17 cellular contexts compared by ENCODE assay signal in genomic region chr22:28921585-28921879, GRCh38. TPM values are rescaled to one million over a fixed set of nuclear protein-coding genes. Genes with fewer than 3 reads are reported as not detected.
A peak's percentile ranks its signal among the peaks of the same experiment; 100 is the strongest.
DNase-seq lines count a peak whose midpoint lies in the region; ATAC-seq and TF ChIP-seq lines count a peak whose summit lies in the region.
"Had no signal": no experiment of that assay in that cellular context is flagged by ENCODE, and none has a peak within 500 bp of the region (broad histone marks: within the 10 kb centered on the region; RNA-seq: fewer than 3 reads in every experiment).

No MANE protein-coding gene starts in this region.

- H3K9me3 ChIP-seq in Caco-2: no peaks in the 10 kb centered on the region
- H3K9me3 ChIP-seq in Loucy (ENCODE audit: insufficient read depth, low read depth, low read length): no peaks in the 10 kb centered on the region
- H3K9me3 ChIP-seq: HAP-1 had no signal

- no peaks in the 10 kb centered on the region for H3K27me3 ChIP-seq in Caco-2 (replicated peaks; ENCODE audit: control insufficient read depth, insufficient read depth, low read length)
- H3K27me3 ChIP-seq in Loucy (ENCODE audit: insufficient read depth, low read length, poor library complexity, severe bottlenecking): no peaks in the 10 kb centered on the region
- H3K27me3 ChIP-seq in foreskin keratinocyte: no peaks in the 10 kb centered on the region

- H3K4me3 Mint-ChIP-seq in Caco-2 (ENCODE audit: unreplicated experiment) (peak overlapping the region; percentile 8), endothelial cell (ENCODE audit: unreplicated experiment) (no peak overlapping the region), progenitor cell of endocrine pancreas (ENCODE audit: low read depth) (no peak overlapping the region)

- H3K4me2 ChIP-seq in Loucy (ENCODE audit: low read depth, low read length, poor library complexity, severe bottlenecking): peak overlapping the region; percentile 43

- TF ChIP-seq CTCF in Caco-2 (IDR thresholded peaks at IDR 0.05; ENCODE audit: insufficient read depth in 1 of 2, low read depth in 1 of 2, low read length in 1 of 2, severe bottlenecking in 1 of 2, unreplicated experiment in 1 of 2): no peak
- TF ChIP-seq CTCF in Loucy (conservative IDR thresholded peaks at IDR 0.05; ENCODE audit: low read length): no peak
- no peak for TF ChIP-seq CTCF in endothelial cell (IDR thresholded peaks at IDR 0.05; ENCODE audit: unreplicated experiment)
- TF ChIP-seq CTCF in progenitor cell of endocrine pancreas (IDR thresholded peaks at IDR 0.05; ENCODE audit: unreplicated experiment): no peak
- no peak for TF ChIP-seq CTCF in foreskin keratinocyte (conservative IDR thresholded peaks at IDR 0.05)

- H3K27ac Mint-ChIP-seq in Caco-2 (ENCODE audit: unreplicated experiment) (peak overlapping the region; percentile 53), endothelial cell (ENCODE audit: unreplicated experiment) (peak overlapping the region; percentile 16), progenitor cell of endocrine pancreas (peak overlapping the region; percentile 29)

- H3K4me1 ChIP-seq in Caco-2 (peaks cover 95% of the 10 kb centered on the region), Loucy (ENCODE audit: insufficient read depth, low read length, poor library complexity, severe bottlenecking) (peaks cover 52% of the 10 kb centered on the region), foreskin keratinocyte (peaks cover 11% of the 10 kb centered on the region)

- ATAC-seq in GM21423 (IDR thresholded peaks at IDR 0.05; ENCODE audit: unreplicated experiment) (no peak), foreskin keratinocyte (no peak)
- ATAC-seq: Panc1 had no signal

- peaks cover 52% of the 10 kb centered on the region for H3K79me2 ChIP-seq in Loucy (ENCODE audit: insufficient read depth, low read length)

- CTCF ChIA-PET in Caco-2 (lab: Charles Lee): no interaction called here

- H3K27me3 Mint-ChIP-seq in Caco-2 (ENCODE audit: insufficient read depth, unreplicated experiment): no peaks in the 10 kb centered on the region
- no peaks in the 10 kb centered on the region for H3K27me3 Mint-ChIP-seq in endothelial cell (ENCODE audit: unreplicated experiment)
- H3K27me3 Mint-ChIP-seq in progenitor cell of endocrine pancreas: peaks cover 11% of the 10 kb centered on the region

- H4K20me1 ChIP-seq in Loucy (ENCODE audit: insufficient read depth, low read length, poor library complexity, severe bottlenecking): peaks cover 7% of the 10 kb centered on the region

- H3K4me3 ChIP-seq in Caco-2 (ENCODE audit: low read depth, low read length) (no peak overlapping the region), Loucy (ENCODE audit: low read length, poor library complexity, severe bottlenecking) (no peak overlapping the region)
- H3K4me3 ChIP-seq: HAP-1 had no signal

- H3K9me2 ChIP-seq in Loucy (replicated peaks; ENCODE audit: low read depth, low read length): no peaks in the 10 kb centered on the region

- DNase-seq in Caco-2 (no peak), endothelial cell (ENCODE audit: low spot score) (no peak), progenitor cell of endocrine pancreas (ENCODE audit: low spot score, unreplicated experiment) (no peak), foreskin keratinocyte (no peak), H4 (ENCODE audit: low spot score) (no peak)
- DNase-seq: COR-L47, DMS153, EL, NCI-H1436 treated with DMSO at 0.1 percent for 48 hours, NCI-H2029 treated with DMSO at 0.1 percent for 48 hours, NCI-H446 treated with DMSO at 0.1 percent for 48 hours, NCI-H774 had no signal

- H3K9ac ChIP-seq in Loucy (ENCODE audit: low read depth, low read length, poor library complexity, severe bottlenecking): no peak overlapping the region

- POLR2A ChIA-PET in Caco-2 (lab: Charles Lee): interaction anchor here (0.6 kb wide), 1 partner anchor 38 kb away, joined by 3 read pairs; the partner anchor contains the start of gene ZNRF3

- H3K4me1 Mint-ChIP-seq in Caco-2 (ENCODE audit: low read depth, unreplicated experiment) (peaks cover 73% of the 10 kb centered on the region), endothelial cell (ENCODE audit: unreplicated experiment) (peaks cover 14% of the 10 kb centered on the region), progenitor cell of endocrine pancreas (ENCODE audit: low read depth) (peaks cover 37% of the 10 kb centered on the region)

- H3K9me3 Mint-ChIP-seq in Caco-2 (ENCODE audit: unreplicated experiment) (no peaks in the 10 kb centered on the region), endothelial cell (ENCODE audit: unreplicated experiment) (no peaks in the 10 kb centered on the region), progenitor cell of endocrine pancreas (ENCODE audit: low read depth) (no peaks in the 10 kb centered on the region)

- no peak overlapping the region for H2AFZ ChIP-seq in Loucy (ENCODE audit: low read length)

- H3K27ac ChIP-seq in foreskin keratinocyte: no peak overlapping the region
- H3K27ac ChIP-seq: HL-60 had no signal

- H3K36me3 ChIP-seq in Caco-2 (ENCODE audit: control insufficient read depth, insufficient read depth, low read length) (no peaks in the 10 kb centered on the region), Loucy (ENCODE audit: insufficient read depth, low read length) (no peaks in the 10 kb centered on the region)

- intact Hi-C loops in Caco-2 (cut with micrococcal nuclease; ENCODE audit: unreplicated experiment): no loop called here

- no peaks in the 10 kb centered on the region for H3F3A ChIP-seq in Loucy (ENCODE audit: low read depth)

- peaks cover 72% of the 10 kb centered on the region for H3K36me3 Mint-ChIP-seq in Caco-2 (ENCODE audit: insufficient read depth, unreplicated experiment)
- no peaks in the 10 kb centered on the region for H3K36me3 Mint-ChIP-seq in endothelial cell (ENCODE audit: low read depth, unreplicated experiment)
- no peaks in the 10 kb centered on the region for H3K36me3 Mint-ChIP-seq in progenitor cell of endocrine pancreas (ENCODE audit: insufficient read depth)

- TSS peak; percentile 2 for BruUV-seq in Caco-2 (replicated peaks; lab: Mats Ljungman, UMichigan)

RNA-seq across cellular contexts. Expression of gene ZNRF3, which starts 38.2 kb away (rescaled TPM):
- total RNA-seq in Caco-2 (2022): 37.9 and 41.1 TPM in 2 replicates
- total RNA-seq in endothelial cell (ENCODE audit: unreplicated experiment): 3.3 TPM
- total RNA-seq in progenitor cell of endocrine pancreas: 7.5 and 9.5 TPM in 2 replicates
- 5.9 and 6.7 TPM in 2 replicates for total RNA-seq in foreskin keratinocyte
- polyA plus RNA-seq in foreskin keratinocyte: 1.6 and 2.1 TPM in 2 replicates
- total RNA-seq in H4 (2014; rRNA removed; shearing (Covaris generic)): 1.8 and 2.6 TPM in 2 replicates
